ENCODE assay signal across 20 cellular contexts in genomic region chrX:154309041-154309775, GRCh38. TPM values are rescaled to one million over a fixed set of nuclear protein-coding genes. Genes with fewer than 3 reads are reported as not detected.
DNase-seq lines count a peak whose midpoint lies in the region; ATAC-seq and TF ChIP-seq lines count a peak whose summit lies in the region.
"Had no signal": no experiment of that assay in that cellular context is flagged by ENCODE, and none has a peak within 500 bp of the region (broad histone marks: within the 10 kb centered on the region; RNA-seq: fewer than 3 reads in every experiment).

No MANE protein-coding gene starts in this region.

- H3K27me3 ChIP-seq in IMR-90 (ENCODE audit: control insufficient read depth, insufficient read depth, low read length), result peaks cover 5% of the 10 kb centered on the region; the same call in 1 of the 2 replicates
- H3K27me3 ChIP-seq in osteoblast (ENCODE audit: insufficient read depth, low read length), result peaks cover 16% of the 10 kb centered on the region
- H3K27me3 ChIP-seq: BE2C had no signal

- H3K9me3 Mint-ChIP-seq in activated naive CD8-positive, alpha-beta T cell treated with anti-CD3 and anti-CD28 coated beads, Interleukin-2, amount 10 ng/mL, durations not matched to agents 7 days and 5 days, result no peaks in the 10 kb centered on the region
- no peaks in the 10 kb centered on the region for H3K9me3 Mint-ChIP-seq in activated naive CD8-positive, alpha-beta T cell treated with anti-CD3 and anti-CD28 coated beads, Interleukin-2, amount 50 U/mL, for 24 hours
- peaks cover 8% of the 10 kb centered on the region for H3K9me3 Mint-ChIP-seq in chondrocyte (ENCODE audit: low read depth)
- H3K9me3 Mint-ChIP-seq: CD4-positive, CD25-positive, alpha-beta regulatory T cell; HFFc6; IgD-negative memory B cell had no signal

- H2BK5ac ChIP-seq in IMR-90 (ENCODE audit: low read depth, low read length, poor library complexity, severe bottlenecking), result no peak overlapping the region

- no peaks in the 10 kb centered on the region; the same call in 1 of the 2 replicates for H3K9me1 ChIP-seq in IMR-90 (ENCODE audit: insufficient read depth, low read length)

- H2AK5ac ChIP-seq in IMR-90 (ENCODE audit: low read depth, low read length), result no peak overlapping the region

- H3K9me3 ChIP-seq in IMR-90 (ENCODE audit: control insufficient read depth, insufficient read depth, low read length), result no peaks in the 10 kb centered on the region
- H3K9me3 ChIP-seq in osteoblast (ENCODE audit: low read depth, low read length), result no peaks in the 10 kb centered on the region
- H3K9me3 ChIP-seq: BE2C had no signal

- H3K4me1 ChIP-seq in IMR-90 (ENCODE audit: control insufficient read depth, insufficient read depth, low read length) (no peaks in the 10 kb centered on the region), osteoblast (ENCODE audit: insufficient read depth, low read length) (no peaks in the 10 kb centered on the region)
- H3K4me1 ChIP-seq: BE2C had no signal

- H2AK9ac ChIP-seq in IMR-90 (replicated peaks; ENCODE audit: low read depth, low read length, poor library complexity), result no peak overlapping the region

- peak overlapping the region; percentile 26 for H2AFZ ChIP-seq in IMR-90 (replicated peaks; ENCODE audit: low read length, poor library complexity)
- no peak overlapping the region for H2AFZ ChIP-seq in osteoblast (ENCODE audit: low read length)

- H3K56ac ChIP-seq in IMR-90 (ENCODE audit: extremely low read depth, insufficient read depth, low read length), result no peak overlapping the region

- POLR2A ChIA-PET in activated naive CD8-positive, alpha-beta T cell treated with anti-CD3 and anti-CD28 coated beads, Interleukin-2, amount 10 ng/mL, durations not matched to agents 7 days and 5 days (lab: Charles Lee), result no interaction called here
- POLR2A ChIA-PET in IMR-90 (lab: Charles Lee; ENCODE audit: unreplicated experiment), result no interaction called here

- H2BK120ac ChIP-seq in IMR-90 (ENCODE audit: low read depth, low read length), result no peak overlapping the region

- no peak overlapping the region for H2BK15ac ChIP-seq in IMR-90 (ENCODE audit: low read depth, low read length)

- H3K79me2 ChIP-seq in osteoblast (ENCODE audit: insufficient read depth, low read length), result no peaks in the 10 kb centered on the region

- H3K4ac ChIP-seq in IMR-90 (ENCODE audit: low read depth, low read length), result no peak overlapping the region

- TF ChIP-seq RAD21 in IMR-90 (IDR thresholded peaks at IDR 0.05; ENCODE audit: low read length), result no peak

- intact Hi-C loops in IMR-90 (cut with micrococcal nuclease), result no loop called here

- ATAC-seq in activated naive CD8-positive, alpha-beta T cell treated with anti-CD3 and anti-CD28 coated beads, Interleukin-2, amount 10 ng/mL, durations not matched to agents 7 days and 5 days (ENCODE audit: low read depth), result no peak
- no peak for ATAC-seq in activated naive CD8-positive, alpha-beta T cell treated with anti-CD3 and anti-CD28 coated beads, Interleukin-2, amount 50 U/mL, for 24 hours
- ATAC-seq in IMR-90 (ENCODE audit: low read depth) (no peak), GM18519 (IDR thresholded peaks at IDR 0.05; ENCODE audit: low FRiP score, unreplicated experiment) (no peak)

- H3K79me1 ChIP-seq in IMR-90 (ENCODE audit: low read depth in 1 of 2, low read length in 2 of 2), result no peaks in the 10 kb centered on the region

- H4K5ac ChIP-seq in IMR-90 (ENCODE audit: low read depth, low read length), result no peak overlapping the region

- no peaks in the 10 kb centered on the region for H3K36me3 ChIP-seq in IMR-90 (ENCODE audit: control insufficient read depth, insufficient read depth, low read length)
- no peaks in the 10 kb centered on the region for H3K36me3 ChIP-seq in osteoblast (ENCODE audit: insufficient read depth, low read length)
- H3K36me3 ChIP-seq: BE2C had no signal

- H3K4me3 Mint-ChIP-seq in activated naive CD8-positive, alpha-beta T cell treated with anti-CD3 and anti-CD28 coated beads, Interleukin-2, amount 10 ng/mL, durations not matched to agents 7 days and 5 days, result no peak overlapping the region
- no peak overlapping the region for H3K4me3 Mint-ChIP-seq in activated naive CD8-positive, alpha-beta T cell treated with anti-CD3 and anti-CD28 coated beads, Interleukin-2, amount 50 U/mL, for 24 hours
- no peak overlapping the region for H3K4me3 Mint-ChIP-seq in chondrocyte (ENCODE audit: unreplicated experiment)
- H3K4me3 Mint-ChIP-seq: HFFc6 had no signal

- H3K27me3 Mint-ChIP-seq in activated naive CD8-positive, alpha-beta T cell treated with anti-CD3 and anti-CD28 coated beads, Interleukin-2, amount 10 ng/mL, durations not matched to agents 7 days and 5 days, result no peaks in the 10 kb centered on the region
- no peaks in the 10 kb centered on the region for H3K27me3 Mint-ChIP-seq in activated naive CD8-positive, alpha-beta T cell treated with anti-CD3 and anti-CD28 coated beads, Interleukin-2, amount 50 U/mL, for 24 hours
- H3K27me3 Mint-ChIP-seq in chondrocyte (ENCODE audit: low read depth), result no peaks in the 10 kb centered on the region
- H3K27me3 Mint-ChIP-seq: CD4-positive, CD25-positive, alpha-beta regulatory T cell had no signal

- no peak overlapping the region for H3K4me2 ChIP-seq in IMR-90 (ENCODE audit: low read depth, low read length)
- no peak overlapping the region for H3K4me2 ChIP-seq in osteoblast (ENCODE audit: insufficient read depth, low read length)

- H3K4me1 Mint-ChIP-seq in activated naive CD8-positive, alpha-beta T cell treated with anti-CD3 and anti-CD28 coated beads, Interleukin-2, amount 10 ng/mL, durations not matched to agents 7 days and 5 days, result peaks cover 25% of the 10 kb centered on the region
- peaks cover 62% of the 10 kb centered on the region for H3K4me1 Mint-ChIP-seq in activated naive CD8-positive, alpha-beta T cell treated with anti-CD3 and anti-CD28 coated beads, Interleukin-2, amount 50 U/mL, for 24 hours
- H3K4me1 Mint-ChIP-seq in chondrocyte (ENCODE audit: low read depth), result no peaks in the 10 kb centered on the region

- H3K23ac ChIP-seq in IMR-90 (ENCODE audit: low read depth, low read length), result no peak overlapping the region

- H3K27ac ChIP-seq in IMR-90 (ENCODE audit: insufficient read depth, low read length) (no peak overlapping the region), osteoblast (ENCODE audit: low read depth, low read length) (no peak overlapping the region)
- H3K27ac ChIP-seq: HL-60 had no signal

- H2BK20ac ChIP-seq in IMR-90 (ENCODE audit: low read depth, low read length), result no peak overlapping the region

- no TSS peak for BruUV-seq in IMR-90 (replicated peaks; lab: Mats Ljungman, UMichigan)

- H3K18ac ChIP-seq in IMR-90 (ENCODE audit: low read depth, low read length), result no peak overlapping the region

- 55% methylated on average over 5 of the region's 16 CpGs; no CpG with 5 or more reads in 1 of the 2 experiments for WGBS in IMR-90 (ENCODE audit: extremely low coverage in 2 of 2, insufficient read length in 1 of 2), 2 experiments

- no peak overlapping the region for H4K91ac ChIP-seq in IMR-90 (ENCODE audit: insufficient read depth, low read depth, low read length)

- no peak overlapping the region for H4K8ac ChIP-seq in IMR-90 (ENCODE audit: low read depth in 2 of 2, low read length in 2 of 2)

- in situ Hi-C loops in IMR-90 (cut with MboI; ENCODE audit: low sequenced_read_pairs) (no loop called here), GM13977 (cut with MboI; ENCODE audit: low pct_unique_long_range_greater_than_20kb, low sequenced_read_pairs, unreplicated experiment) (no loop called here)

- peak overlapping the region; percentile 87 for H3K27ac Mint-ChIP-seq in activated naive CD8-positive, alpha-beta T cell treated with anti-CD3 and anti-CD28 coated beads, Interleukin-2, amount 10 ng/mL, durations not matched to agents 7 days and 5 days
- H3K27ac Mint-ChIP-seq in activated naive CD8-positive, alpha-beta T cell treated with anti-CD3 and anti-CD28 coated beads, Interleukin-2, amount 50 U/mL, for 24 hours, result no peak overlapping the region
- H3K27ac Mint-ChIP-seq in chondrocyte (ENCODE audit: unreplicated experiment), result no peak overlapping the region
- H3K27ac Mint-ChIP-seq: HFFc6 had no signal

- no peak for DNase-seq in activated naive CD8-positive, alpha-beta T cell treated with anti-CD3 and anti-CD28 coated beads, Interleukin-2, amount 10 ng/mL, durations not matched to agents 7 days and 5 days
- no peak for DNase-seq in activated naive CD8-positive, alpha-beta T cell treated with anti-CD3 and anti-CD28 coated beads, Interleukin-2, amount 50 U/mL, for 24 hours
- DNase-seq in IMR-90 (no peak), chondrocyte (ENCODE audit: low spot score) (peak; percentile 68), osteoblast (ENCODE audit: insufficient read length, low spot score, missing footprints) (peak; percentile 61), COLO829 (ENCODE audit: low spot score) (no peak), GM13977 (ENCODE audit: low spot score) (no peak)
- DNase-seq: DMS153, DMS79, GOT3 had no signal

- H3K4me3 ChIP-seq in IMR-90 (ENCODE audit: insufficient read depth, low read depth, low read length) (no peak overlapping the region), osteoblast (ENCODE audit: insufficient read depth, low read length) (no peak overlapping the region)

- H4K20me1 ChIP-seq in IMR-90 (ENCODE audit: insufficient read depth, low read length) (no peaks in the 10 kb centered on the region), osteoblast (ENCODE audit: insufficient read depth, low read length) (no peaks in the 10 kb centered on the region)

- dilution Hi-C loops in IMR-90 (cut with HindIII; ENCODE audit: low sequenced_read_pairs, unreplicated experiment), result no loop called here

- H3K9ac ChIP-seq in IMR-90 (ENCODE audit: low read depth, low read length), result no peak overlapping the region

- TF ChIP-seq CTCF in IMR-90 (conservative IDR thresholded peaks at IDR 0.05; ENCODE audit: low read depth, low read length) (no peak), chondrocyte (IDR thresholded peaks at IDR 0.05) (no peak), osteoblast (IDR thresholded peaks at IDR 0.05; ENCODE audit: extremely low read depth, low read depth, low read length) (no peak), GM13977 (IDR thresholded peaks at IDR 0.05; ENCODE audit: extremely low read depth, insufficient read depth, missing control alignments) (no peak)

- no peak for TF ChIP-seq POLR2A in IMR-90 (IDR thresholded peaks at IDR 0.05; ENCODE audit: low read depth, low read length)

- no peak overlapping the region for H3K14ac ChIP-seq in IMR-90 (replicated peaks; ENCODE audit: low read depth, low read length)

- CTCF ChIA-PET in IMR-90 (lab: Yijun Ruan, JAX), result interaction anchor here (0.6 kb wide), 1 partner anchor 307 kb away, joined by 4 read pairs; no protein-coding TSS in a partner anchor

- H3K36me3 Mint-ChIP-seq in activated naive CD8-positive, alpha-beta T cell treated with anti-CD3 and anti-CD28 coated beads, Interleukin-2, amount 10 ng/mL, durations not matched to agents 7 days and 5 days, result no peaks in the 10 kb centered on the region
- H3K36me3 Mint-ChIP-seq in activated naive CD8-positive, alpha-beta T cell treated with anti-CD3 and anti-CD28 coated beads, Interleukin-2, amount 50 U/mL, for 24 hours (ENCODE audit: low read depth), result no peaks in the 10 kb centered on the region
- H3K36me3 Mint-ChIP-seq in chondrocyte (ENCODE audit: low read depth), result peaks cover 2% of the 10 kb centered on the region
- H3K36me3 Mint-ChIP-seq: CD4-positive, CD25-positive, alpha-beta regulatory T cell had no signal

RNA-seq across cellular contexts. Expression of gene TKTL1, which starts 13.6 kb away (rescaled TPM):
- 1 to 10 TPM in 1 of 2 experiments, under 1 TPM in 1; 0.31 to 1.2 TPM for total RNA-seq in activated naive CD8-positive, alpha-beta T cell treated with anti-CD3 and anti-CD28 coated beads, Interleukin-2, amount 10 ng/mL, durations not matched to agents 7 days and 5 days
- total RNA-seq in IMR-90 (2012; rRNA removed), result not detected in 2 replicates
- polyA plus RNA-seq in IMR-90 (2012; rRNA removed), result not detected in 2 replicates
- not detected in 2 replicates for polyA plus RNA-seq in IMR-90 (2012; cell fraction: cytosol; rRNA removed)
- not detected in 2 replicates for polyA plus RNA-seq in IMR-90 (2012; cell fraction: nucleus; rRNA removed; ENCODE audit: low replicate concordance)
- not detected in 3 replicates for total RNA-seq in chondrocyte
- not detected in 2 replicates for total RNA-seq in osteoblast
- total RNA-seq: A172, HFFc6, HT1080 had no signal

RNA-seq across cellular contexts. Expression of gene TEX28, which starts 14.3 kb away (rescaled TPM):
- not detected for total RNA-seq in activated naive CD8-positive, alpha-beta T cell treated with anti-CD3 and anti-CD28 coated beads, Interleukin-2, amount 10 ng/mL, durations not matched to agents 7 days and 5 days
- total RNA-seq in IMR-90 (2012; rRNA removed) (not detected in 2 replicates), chondrocyte (not detected in 3 replicates), osteoblast (not detected in 2 replicates)
- polyA plus RNA-seq in IMR-90 (2012; rRNA removed), result not detected in 2 replicates
- not detected in 2 replicates for polyA plus RNA-seq in IMR-90 (2012; cell fraction: cytosol; rRNA removed)
- polyA plus RNA-seq in IMR-90 (2012; cell fraction: nucleus; rRNA removed; ENCODE audit: low replicate concordance), result not detected in 2 replicates
- total RNA-seq: A172; CD4-positive, CD25-positive, alpha-beta regulatory T cell; Daoy; H7; HFFc6; HT1080 had no signal
- polyA plus RNA-seq: CD4-positive, CD25-positive, alpha-beta regulatory T cell; IgD-negative memory B cell had no signal

RNA-seq across cellular contexts. Expression of gene OPN1MW3, which starts 51.8 kb away (rescaled TPM):
- not detected for total RNA-seq in activated naive CD8-positive, alpha-beta T cell treated with anti-CD3 and anti-CD28 coated beads, Interleukin-2, amount 10 ng/mL, durations not matched to agents 7 days and 5 days
- total RNA-seq in IMR-90 (2012; rRNA removed) (not detected in 2 replicates), chondrocyte (not detected in 3 replicates), osteoblast (not detected in 2 replicates)
- not detected in 2 replicates for polyA plus RNA-seq in IMR-90 (2012; rRNA removed)
- polyA plus RNA-seq in IMR-90 (2012; cell fraction: cytosol; rRNA removed), result not detected in 2 replicates
- polyA plus RNA-seq in IMR-90 (2012; cell fraction: nucleus; rRNA removed; ENCODE audit: low replicate concordance), result not detected in 2 replicates
- total RNA-seq: A172; CD4-positive, CD25-positive, alpha-beta regulatory T cell; Daoy; H7; HFFc6; HT1080 had no signal
- polyA plus RNA-seq: CD4-positive, CD25-positive, alpha-beta regulatory T cell; IgD-negative memory B cell had no signal

Comparison
In these comparisons a context has a peak if more than half of its experiments do, and no peak if none do; other contexts are left out.
1. DNase-seq: peak in chondrocyte (single experiment) and osteoblast (single experiment); none in activated naive CD8-positive, alpha-beta T cell treated with anti-CD3 and anti-CD28 coated beads, Interleukin-2, amount 10 ng/mL, durations not matched to agents 7 days and 5 days (single experiment), activated naive CD8-positive, alpha-beta T cell treated with anti-CD3 and anti-CD28 coated beads, Interleukin-2, amount 50 U/mL, for 24 hours (single experiment), IMR-90 (single experiment), COLO829 (single experiment) and GM13977 (single experiment).